Comparison of ENCODE assay signal across 8 cellular contexts in genomic region chr3:39383913-39384664, GRCh38. TPM values are rescaled to one million over a fixed set of nuclear protein-coding genes. Genes with fewer than 3 reads are reported as not detected.
DNase-seq lines count a peak whose midpoint lies in the region; ATAC-seq and TF ChIP-seq lines count a peak whose summit lies in the region.

No MANE protein-coding gene starts in this region.

- H3K9ac ChIP-seq in colonic mucosa (ENCODE audit: low read depth in 2 of 2, low read length in 2 of 2), result peak overlapping the region; percentile 89 to 92
- H3K9ac ChIP-seq in liver (ENCODE audit: low read depth in 1 of 2, low read length in 2 of 2), result peak overlapping the region; percentile 72 to 85

- TF ChIP-seq RAD21 in liver (IDR thresholded peaks at IDR 0.05), result peak; percentile 17 to 19

- no peaks in the 10 kb centered on the region for H3K9me3 ChIP-seq in colonic mucosa
- H3K9me3 ChIP-seq in liver (ENCODE audit: control insufficient read depth in 4 of 4, low read length in 3 of 4), result no peaks in the 10 kb centered on the region

- intact Hi-C loops in colonic mucosa (cut with DNase I), result loop anchor here (10.0 kb wide), 1 partner anchor 259 kb away; no protein-coding TSS in a partner anchor

- under 1% methylated on average over 63 of the region's 63 CpGs for WGBS in liver

- H3K4me1 Mint-ChIP-seq in WTC11, result peaks cover 31% of the 10 kb centered on the region

- no peaks in the 10 kb centered on the region for H3K9me3 Mint-ChIP-seq in WTC11

- no peaks in the 10 kb centered on the region for H3K36me3 Mint-ChIP-seq in WTC11

- H3K27ac ChIP-seq in colonic mucosa (peak overlapping the region; percentile 95), liver (ENCODE audit: low read depth in 1 of 2, low read length in 2 of 2) (peak overlapping the region; percentile 87 to 92)

- POLR2A ChIA-PET in WTC11 (lab: Charles Lee), result interaction anchor here (1.0 to 2.1 kb wide), 2 partner anchors 21 to 29 kb away, joined by 4 to 24 read pairs; partner anchors contain the start of gene RPSA

- peak; percentile 97 for DNase-seq in activated naive CD4-positive, alpha-beta T cell treated with Interleukin-2 at 50 U/mL for 16 hours
- DNase-seq in activated naive CD4-positive, alpha-beta T cell (lab: John Stamatoyannopoulos, UW), result no peak
- DNase-seq in WTC11 (ENCODE audit: low spot score), result peak; percentile 99
- peak; percentile 98 for DNase-seq in colonic mucosa
- DNase-seq in stimulated activated CD4-positive, alpha-beta T cell treated with anti-CD3 and anti-CD28 coated beads, Interleukin-4, amount 100 ng/mL, for 48 hours (ENCODE audit: low read depth in 2 of 2), result peak; percentile 94 to 97
- DNase-seq in NCI-H510A treated with DMSO at 0.1 percent for 48 hours (lab: John Stamatoyannopoulos, UW), result no peak

- H3K27me3 Mint-ChIP-seq in WTC11 (ENCODE audit: low read depth), result no peaks in the 10 kb centered on the region

- CTCF ChIA-PET in WTC11 (lab: Charles Lee), result interaction anchor here (1.2 to 1.8 kb wide), 3 partner anchors 92 to 111 kb away, joined by 3 to 10 read pairs (median 10); no protein-coding TSS in a partner anchor

- H3K4me1 ChIP-seq in colonic mucosa (peaks cover 12% of the 10 kb centered on the region), liver (ENCODE audit: control insufficient read depth in 4 of 4, insufficient read depth in 4 of 4, low read length in 3 of 4) (peaks cover 9 to 40% (median 29%) of the 10 kb centered on the region in 4 donors)

- TF ChIP-seq CTCF in WTC11 (IDR thresholded peaks at IDR 0.05) (no peak), colonic mucosa (IDR thresholded peaks at IDR 0.05) (no peak), liver (IDR thresholded peaks at IDR 0.05; ENCODE audit: low read depth, low read length, missing input control) (no peak)

- no peaks in the 10 kb centered on the region for H3K36me3 ChIP-seq in colonic mucosa
- no peaks in the 10 kb centered on the region for H3K36me3 ChIP-seq in liver (ENCODE audit: control insufficient read depth in 4 of 4, insufficient read depth in 3 of 4, low read depth in 1 of 4, low read length in 3 of 4)

- H3K27me3 ChIP-seq in colonic mucosa, result no peaks in the 10 kb centered on the region
- H3K27me3 ChIP-seq in liver (ENCODE audit: control insufficient read depth in 4 of 4, insufficient read depth in 4 of 4, low read length in 3 of 4), result no peaks in the 10 kb centered on the region

- H3K4me3 Mint-ChIP-seq in WTC11, result peak overlapping the region; percentile 97

- H3K4me3 ChIP-seq in colonic mucosa (peak overlapping the region; percentile 85), liver (ENCODE audit: low read depth in 1 of 3, low read length in 3 of 3) (peak overlapping the region; percentile 78 to 92 (median 82))

- peak overlapping the region; percentile 98 for H3K27ac Mint-ChIP-seq in WTC11

- peak; percentile 69 for ATAC-seq in HG03196 (IDR thresholded peaks at IDR 0.05; ENCODE audit: unreplicated experiment)
- ATAC-seq in WTC11, result peak; percentile 87

TF ChIP-seq in WTC11, 78 proteins besides CTCF, POLR2A, EP300 and RAD21 (continues in another document):
- TF ChIP-seq, protein P1, sequence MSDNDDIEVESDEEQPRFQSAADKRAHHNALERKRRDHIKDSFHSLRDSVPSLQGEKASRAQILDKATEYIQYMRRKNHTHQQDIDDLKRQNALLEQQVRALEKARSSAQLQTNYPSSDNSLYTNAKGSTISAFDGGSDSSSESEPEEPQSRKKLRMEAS (CRISPR knock-in tag; IDR thresholded peaks at IDR 0.05), result peak; percentile 92
- TF ChIP-seq TCF7 (CRISPR knock-in tag; IDR thresholded peaks at IDR 0.05; ENCODE audit: low read depth), result no peak
- TF ChIP-seq, protein P2, sequence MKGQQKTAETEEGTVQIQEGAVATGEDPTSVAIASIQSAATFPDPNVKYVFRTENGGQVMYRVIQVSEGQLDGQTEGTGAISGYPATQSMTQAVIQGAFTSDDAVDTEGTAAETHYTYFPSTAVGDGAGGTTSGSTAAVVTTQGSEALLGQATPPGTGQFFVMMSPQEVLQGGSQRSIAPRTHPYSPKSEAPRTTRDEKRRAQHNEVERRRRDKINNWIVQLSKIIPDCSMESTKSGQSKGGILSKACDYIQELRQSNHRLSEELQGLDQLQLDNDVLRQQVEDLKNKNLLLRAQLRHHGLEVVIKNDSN (CRISPR knock-in tag; IDR thresholded peaks at IDR 0.05), result peak; percentile 40; the same call in 1 of the 2 replicates
- TF ChIP-seq TP53 (CRISPR knock-in tag; IDR thresholded peaks at IDR 0.05), result no peak
- TF ChIP-seq, protein P3, sequence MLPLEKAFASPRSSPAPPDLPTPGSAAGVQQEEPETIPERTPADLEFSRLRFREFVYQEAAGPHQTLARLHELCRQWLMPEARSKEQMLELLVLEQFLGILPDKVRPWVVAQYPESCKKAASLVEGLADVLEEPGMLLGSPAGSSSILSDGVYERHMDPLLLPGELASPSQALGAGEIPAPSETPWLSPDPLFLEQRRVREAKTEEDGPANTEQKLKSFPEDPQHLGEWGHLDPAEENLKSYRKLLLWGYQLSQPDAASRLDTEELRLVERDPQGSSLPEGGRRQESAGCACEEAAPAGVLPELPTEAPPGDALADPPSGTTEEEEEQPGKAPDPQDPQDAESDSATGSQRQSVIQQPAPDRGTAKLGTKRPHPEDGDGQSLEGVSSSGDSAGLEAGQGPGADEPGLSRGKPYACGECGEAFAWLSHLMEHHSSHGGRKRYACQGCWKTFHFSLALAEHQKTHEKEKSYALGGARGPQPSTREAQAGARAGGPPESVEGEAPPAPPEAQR (CRISPR knock-in tag; IDR thresholded peaks at IDR 0.05), result no peak
- TF ChIP-seq MYBL2 (CRISPR knock-in tag; IDR thresholded peaks at IDR 0.05), result no peak

TF ChIP-seq in liver, 16 proteins besides CTCF, POLR2A, EP300 and RAD21 (continues in another document):
- TF ChIP-seq, protein P1 (IDR thresholded peaks at IDR 0.05), result peak; percentile 47
- peak; percentile 18 for TF ChIP-seq FOXA1 (IDR thresholded peaks at IDR 0.05)
- peak; percentile 98 for TF ChIP-seq TAF1 (conservative IDR thresholded peaks at IDR 0.05)
- TF ChIP-seq ATF3 (IDR thresholded peaks at IDR 0.05), result no peak
- TF ChIP-seq, protein P4, sequence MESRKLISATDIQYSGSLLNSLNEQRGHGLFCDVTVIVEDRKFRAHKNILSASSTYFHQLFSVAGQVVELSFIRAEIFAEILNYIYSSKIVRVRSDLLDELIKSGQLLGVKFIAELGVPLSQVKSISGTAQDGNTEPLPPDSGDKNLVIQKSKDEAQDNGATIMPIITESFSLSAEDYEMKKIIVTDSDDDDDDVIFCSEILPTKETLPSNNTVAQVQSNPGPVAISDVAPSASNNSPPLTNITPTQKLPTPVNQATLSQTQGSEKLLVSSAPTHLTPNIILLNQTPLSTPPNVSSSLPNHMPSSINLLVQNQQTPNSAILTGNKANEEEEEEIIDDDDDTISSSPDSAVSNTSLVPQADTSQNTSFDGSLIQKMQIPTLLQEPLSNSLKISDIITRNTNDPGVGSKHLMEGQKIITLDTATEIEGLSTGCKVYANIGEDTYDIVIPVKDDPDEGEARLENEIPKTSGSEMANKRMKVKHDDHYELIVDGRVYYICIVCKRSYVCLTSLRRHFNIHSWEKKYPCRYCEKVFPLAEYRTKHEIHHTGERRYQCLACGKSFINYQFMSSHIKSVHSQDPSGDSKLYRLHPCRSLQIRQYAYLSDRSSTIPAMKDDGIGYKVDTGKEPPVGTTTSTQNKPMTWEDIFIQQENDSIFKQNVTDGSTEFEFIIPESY (IDR thresholded peaks at IDR 0.05), result no peak
- TF ChIP-seq JUND (IDR thresholded peaks at IDR 0.05), result no peak
- no peak for TF ChIP-seq HNF4G (IDR thresholded peaks at IDR 0.05)
- TF ChIP-seq, protein P5, sequence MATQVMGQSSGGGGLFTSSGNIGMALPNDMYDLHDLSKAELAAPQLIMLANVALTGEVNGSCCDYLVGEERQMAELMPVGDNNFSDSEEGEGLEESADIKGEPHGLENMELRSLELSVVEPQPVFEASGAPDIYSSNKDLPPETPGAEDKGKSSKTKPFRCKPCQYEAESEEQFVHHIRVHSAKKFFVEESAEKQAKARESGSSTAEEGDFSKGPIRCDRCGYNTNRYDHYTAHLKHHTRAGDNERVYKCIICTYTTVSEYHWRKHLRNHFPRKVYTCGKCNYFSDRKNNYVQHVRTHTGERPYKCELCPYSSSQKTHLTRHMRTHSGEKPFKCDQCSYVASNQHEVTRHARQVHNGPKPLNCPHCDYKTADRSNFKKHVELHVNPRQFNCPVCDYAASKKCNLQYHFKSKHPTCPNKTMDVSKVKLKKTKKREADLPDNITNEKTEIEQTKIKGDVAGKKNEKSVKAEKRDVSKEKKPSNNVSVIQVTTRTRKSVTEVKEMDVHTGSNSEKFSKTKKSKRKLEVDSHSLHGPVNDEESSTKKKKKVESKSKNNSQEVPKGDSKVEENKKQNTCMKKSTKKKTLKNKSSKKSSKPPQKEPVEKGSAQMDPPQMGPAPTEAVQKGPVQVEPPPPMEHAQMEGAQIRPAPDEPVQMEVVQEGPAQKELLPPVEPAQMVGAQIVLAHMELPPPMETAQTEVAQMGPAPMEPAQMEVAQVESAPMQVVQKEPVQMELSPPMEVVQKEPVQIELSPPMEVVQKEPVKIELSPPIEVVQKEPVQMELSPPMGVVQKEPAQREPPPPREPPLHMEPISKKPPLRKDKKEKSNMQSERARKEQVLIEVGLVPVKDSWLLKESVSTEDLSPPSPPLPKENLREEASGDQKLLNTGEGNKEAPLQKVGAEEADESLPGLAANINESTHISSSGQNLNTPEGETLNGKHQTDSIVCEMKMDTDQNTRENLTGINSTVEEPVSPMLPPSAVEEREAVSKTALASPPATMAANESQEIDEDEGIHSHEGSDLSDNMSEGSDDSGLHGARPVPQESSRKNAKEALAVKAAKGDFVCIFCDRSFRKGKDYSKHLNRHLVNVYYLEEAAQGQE (IDR thresholded peaks at IDR 0.05), result peak; percentile 89
- no peak for TF ChIP-seq FOXA2 (IDR thresholded peaks at IDR 0.05)
- peak; percentile 32 for TF ChIP-seq YY1 (IDR thresholded peaks at IDR 0.05)
- no peak for TF ChIP-seq EGR1 (IDR thresholded peaks at IDR 0.05; ENCODE audit: low read depth in 2 of 2)
- TF ChIP-seq NR2F2 (IDR thresholded peaks at IDR 0.05), result no peak

RNA-seq across cellular contexts. Expression of gene SLC25A38, which starts 0.9 kb away (rescaled TPM):
- total RNA-seq in WTC11 (2021), result 34.9 to 37.3 TPM (median 36.7 TPM) in 3 replicates
- 10 to 100 TPM; 41.7 to 45.5 TPM for total RNA-seq in colonic mucosa
- 10 to 100 TPM; 19.8 to 44.4 TPM for total RNA-seq in liver
- polyA plus RNA-seq in liver, result 10 to 100 TPM; 20.3 to 28.3 TPM

RNA-seq across cellular contexts. Expression of gene RPSA, which starts 22.4 kb away (rescaled TPM):
- total RNA-seq in WTC11 (2021), result 2,455 to 2,509 TPM (median 2,505 TPM) in 3 replicates
- 1,000 to 10,000 TPM in 1 of 2 donors, 100 to 1,000 TPM in 1; 896 to 1,381 TPM for total RNA-seq in colonic mucosa
- total RNA-seq in liver, result 100 to 1,000 TPM; 383 to 796 TPM
- 100 to 1,000 TPM; 200 to 504 TPM for polyA plus RNA-seq in liver

RNA-seq across cellular contexts. Expression of gene CCR8, which starts 54.6 kb away (rescaled TPM):
- total RNA-seq in WTC11 (2021) (0.33 TPM in 1 of 3 replicates, not detected in the others), colonic mucosa (under 1 TPM; 0.29 to 0.47 TPM), liver (not detected)
- polyA plus RNA-seq in liver, result not detected

Comparison
In these comparisons a context has a peak if more than half of its experiments do, and no peak if none do; other contexts are left out.
1. DNase-seq: peak in activated naive CD4-positive, alpha-beta T cell treated with Interleukin-2 at 50 U/mL for 16 hours (single experiment), WTC11 (single experiment), colonic mucosa (single experiment) and stimulated activated CD4-positive, alpha-beta T cell treated with anti-CD3 and anti-CD28 coated beads, Interleukin-4, amount 100 ng/mL, for 48 hours (2 of 2); none in activated naive CD4-positive, alpha-beta T cell (0 of 4) and NCI-H510A treated with DMSO at 0.1 percent for 48 hours (single experiment).